10 cellular contexts compared by ENCODE assay signal in the genomic region with DNA sequence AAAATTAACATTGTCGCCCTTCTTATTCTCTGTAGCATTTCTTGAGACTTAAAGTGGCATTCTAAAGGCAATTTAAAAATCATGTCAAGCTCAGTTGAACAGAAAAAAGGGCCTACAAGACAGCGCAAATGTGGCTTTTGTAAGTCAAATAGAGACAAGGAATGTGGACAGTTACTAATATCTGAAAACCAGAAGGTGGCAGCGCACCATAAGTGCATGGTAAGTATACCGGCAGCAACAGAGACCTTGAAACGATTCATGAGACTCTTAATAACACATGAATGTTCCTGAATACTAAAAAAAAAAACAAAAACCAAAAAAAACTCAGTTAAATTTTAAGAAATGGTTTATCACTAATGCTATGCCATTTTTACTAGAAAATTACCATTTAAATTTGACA. TPM values are rescaled to one million over a fixed set of nuclear protein-coding genes. Genes with fewer than 3 reads are reported as not detected.
DNase-seq lines count a peak whose midpoint lies in the region; ATAC-seq and TF ChIP-seq lines count a peak whose summit lies in the region.
"Had no signal": no experiment of that assay in that cellular context is flagged by ENCODE, and none has a peak within 500 bp of the region (broad histone marks: within the 10 kb centered on the region; RNA-seq: fewer than 3 reads in every experiment).

No MANE protein-coding gene starts in this region.

- TF ChIP-seq POLR2A in adrenal gland (IDR thresholded peaks at IDR 0.05) (peak in 1 of 2 donors; percentile 32), esophagus squamous epithelium (IDR thresholded peaks at IDR 0.05) (no peak)

- H3K4me3 Mint-ChIP-seq in osteocyte (ENCODE audit: unreplicated experiment) = no peak overlapping the region
- H3K4me3 Mint-ChIP-seq: CD4-positive, alpha-beta memory T cell; naive thymus-derived CD4-positive, alpha-beta T cell had no signal

- H3K4me1 Mint-ChIP-seq in osteocyte (ENCODE audit: unreplicated experiment) = peaks cover 13% of the 10 kb centered on the region

- ATAC-seq in HG02642 (IDR thresholded peaks at IDR 0.05; ENCODE audit: poor library complexity, unreplicated experiment) = peak; percentile 30
- ATAC-seq: naive thymus-derived CD4-positive, alpha-beta T cell had no signal

- H3K27me3 ChIP-seq in adrenal gland (no peaks in the 10 kb centered on the region), esophagus squamous epithelium (no peaks in the 10 kb centered on the region)

- H3K9me3 Mint-ChIP-seq in osteocyte (ENCODE audit: unreplicated experiment) = no peaks in the 10 kb centered on the region
- H3K9me3 Mint-ChIP-seq: CD4-positive, alpha-beta memory T cell; naive thymus-derived CD4-positive, alpha-beta T cell had no signal

- peak; percentile 30 for DNase-seq in NCI-H1105 treated with DMSO at 0.1 percent for 48 hours (lab: John Stamatoyannopoulos, UW)
- DNase-seq in NCI-H1105 (lab: John Stamatoyannopoulos, UW) = no peak
- peak; percentile 18 for DNase-seq in NCI-H524 treated with DMSO at 0.1 percent for 48 hours (lab: John Stamatoyannopoulos, UW)
- DNase-seq in adrenal gland = peak; percentile 22 to 65 (median 33)
- no peak for DNase-seq in osteocyte (ENCODE audit: extremely low spot score, unreplicated experiment)
- DNase-seq in esophagus squamous epithelium (lab: John Stamatoyannopoulos, UW) = no peak
- no peak for DNase-seq in cerebellum (ENCODE audit: low spot score)

- peaks cover 8% of the 10 kb centered on the region for H3K36me3 Mint-ChIP-seq in osteocyte (ENCODE audit: unreplicated experiment)

- H3K27ac Mint-ChIP-seq in osteocyte (ENCODE audit: unreplicated experiment) = no peak overlapping the region
- H3K27ac Mint-ChIP-seq: CD4-positive, alpha-beta memory T cell; naive thymus-derived CD4-positive, alpha-beta T cell had no signal

- peak overlapping the region in 2 of 4 donors; percentile 2 to 3 for H3K4me3 ChIP-seq in adrenal gland
- no peak overlapping the region for H3K4me3 ChIP-seq in esophagus squamous epithelium

- 32 to 46% (median 39%) methylated on average over 5 of the region's 5 CpGs for WGBS in adrenal gland, 4 donors
- 35 to 41% methylated on average over 5 of the region's 5 CpGs for WGBS in esophagus squamous epithelium, 2 donors

- peak overlapping the region in 1 of 5 donors; percentile 92 for H3K27ac ChIP-seq in adrenal gland
- no peak overlapping the region for H3K27ac ChIP-seq in esophagus squamous epithelium

- TF ChIP-seq CTCF in adrenal gland (IDR thresholded peaks at IDR 0.05) = peak in 2 of 6 experiments; percentile 12 to 19
- peak; percentile 56 for TF ChIP-seq CTCF in osteocyte (IDR thresholded peaks at IDR 0.05)
- TF ChIP-seq CTCF in esophagus squamous epithelium (IDR thresholded peaks at IDR 0.05) = peak in 2 of 6 experiments; percentile 11 to 14

- H3K36me3 ChIP-seq in adrenal gland (replicated peaks in 1 of 2) (peaks cover 0 to 8% of the 10 kb centered on the region in 2 donors), esophagus squamous epithelium (peaks cover 0 to 23% (median 0%) of the 10 kb centered on the region in 3 donors)

- H3K4me1 ChIP-seq in adrenal gland (replicated peaks in 1 of 2) (peaks cover 0 to 10% of the 10 kb centered on the region in 2 donors), esophagus squamous epithelium (peaks cover 0 to 20% (median 0%) of the 10 kb centered on the region in 3 donors)

- no peaks in the 10 kb centered on the region for H3K9me3 ChIP-seq in adrenal gland (replicated peaks in 1 of 3)
- no peaks in the 10 kb centered on the region for H3K9me3 ChIP-seq in esophagus squamous epithelium

- no peaks in the 10 kb centered on the region for H3K27me3 Mint-ChIP-seq in osteocyte (ENCODE audit: unreplicated experiment)
- H3K27me3 Mint-ChIP-seq: CD4-positive, alpha-beta memory T cell; naive thymus-derived CD4-positive, alpha-beta T cell had no signal

- intact Hi-C loops in adrenal gland (cut with DNase I) = no loop called here
- intact Hi-C loops in esophagus squamous epithelium (cut with DNase I) = no loop called here

RNA-seq across cellular contexts. Expression of gene PHF6, which starts 4.4 kb away (rescaled TPM):
- 10 to 100 TPM; 22.5 to 53.5 (median 35.7) TPM for total RNA-seq in adrenal gland
- polyA plus RNA-seq in adrenal gland = 10 to 100 TPM in 2 of 3 donors, 1 to 10 TPM in 1; 8.5 to 24.9 (median 10.0) TPM
- 36.2 and 38.9 TPM in 2 replicates for total RNA-seq in osteocyte
- 10 to 100 TPM; 12.3 to 16.0 (median 13.6) TPM for total RNA-seq in esophagus squamous epithelium
- total RNA-seq in cerebellum = 71.9 TPM

Comparison
In these comparisons a context has a peak if more than half of its experiments do, and no peak if none do; other contexts are left out.
1. DNase-seq: peak in NCI-H1105 treated with DMSO at 0.1 percent for 48 hours (single experiment), NCI-H524 treated with DMSO at 0.1 percent for 48 hours (single experiment) and adrenal gland (7 of 7); none in NCI-H1105 (single experiment), osteocyte (single experiment), esophagus squamous epithelium (single experiment) and cerebellum (single experiment).